In the genomic region with DNA sequence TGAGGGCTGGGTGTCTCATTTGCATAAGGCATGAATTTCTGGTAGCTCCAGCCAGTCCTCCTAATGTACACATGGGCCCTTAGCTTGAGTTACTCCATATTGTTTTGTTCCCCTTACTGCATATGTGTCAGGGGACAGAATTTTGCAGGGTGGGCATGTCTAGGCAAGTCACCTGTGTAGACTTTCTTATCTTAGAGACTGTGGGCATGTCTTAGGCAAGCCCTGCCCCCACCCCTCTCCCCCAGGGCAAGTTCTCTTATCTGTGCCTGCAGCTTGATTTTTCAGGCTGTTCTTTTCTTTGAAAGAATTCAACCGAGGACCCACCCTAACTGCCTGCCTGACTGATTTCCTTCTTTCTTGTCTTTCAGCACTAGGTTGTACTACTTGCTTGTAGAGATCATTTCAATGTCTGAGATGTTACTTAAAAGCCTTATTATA, we compare ENCODE assay signal across 1 cellular context.
TF ChIP-seq lines count a peak whose summit lies in the region.

No MANE protein-coding gene starts in this region.

TF ChIP-seq in K562, 482 proteins besides CTCF, POLR2A, EP300 and RAD21 (continued from another document):
- TF ChIP-seq, protein P1, sequence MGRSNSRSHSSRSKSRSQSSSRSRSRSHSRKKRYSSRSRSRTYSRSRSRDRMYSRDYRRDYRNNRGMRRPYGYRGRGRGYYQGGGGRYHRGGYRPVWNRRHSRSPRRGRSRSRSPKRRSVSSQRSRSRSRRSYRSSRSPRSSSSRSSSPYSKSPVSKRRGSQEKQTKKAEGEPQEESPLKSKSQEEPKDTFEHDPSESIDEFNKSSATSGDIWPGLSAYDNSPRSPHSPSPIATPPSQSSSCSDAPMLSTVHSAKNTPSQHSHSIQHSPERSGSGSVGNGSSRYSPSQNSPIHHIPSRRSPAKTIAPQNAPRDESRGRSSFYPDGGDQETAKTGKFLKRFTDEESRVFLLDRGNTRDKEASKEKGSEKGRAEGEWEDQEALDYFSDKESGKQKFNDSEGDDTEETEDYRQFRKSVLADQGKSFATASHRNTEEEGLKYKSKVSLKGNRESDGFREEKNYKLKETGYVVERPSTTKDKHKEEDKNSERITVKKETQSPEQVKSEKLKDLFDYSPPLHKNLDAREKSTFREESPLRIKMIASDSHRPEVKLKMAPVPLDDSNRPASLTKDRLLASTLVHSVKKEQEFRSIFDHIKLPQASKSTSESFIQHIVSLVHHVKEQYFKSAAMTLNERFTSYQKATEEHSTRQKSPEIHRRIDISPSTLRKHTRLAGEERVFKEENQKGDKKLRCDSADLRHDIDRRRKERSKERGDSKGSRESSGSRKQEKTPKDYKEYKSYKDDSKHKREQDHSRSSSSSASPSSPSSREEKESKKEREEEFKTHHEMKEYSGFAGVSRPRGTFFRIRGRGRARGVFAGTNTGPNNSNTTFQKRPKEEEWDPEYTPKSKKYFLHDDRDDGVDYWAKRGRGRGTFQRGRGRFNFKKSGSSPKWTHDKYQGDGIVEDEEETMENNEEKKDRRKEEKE (IDR thresholded peaks at IDR 0.05; ENCODE audit: borderline replicate concordance in 1 of 2, control insufficient read depth in 1 of 2, low read depth in 2 of 2, low read length in 1 of 2): no peak
- TF ChIP-seq ZFP36 (IDR thresholded peaks at IDR 0.05; ENCODE audit: low read depth, low read length, partially characterized antibody): peak; percentile 99
- TF ChIP-seq, protein P2, sequence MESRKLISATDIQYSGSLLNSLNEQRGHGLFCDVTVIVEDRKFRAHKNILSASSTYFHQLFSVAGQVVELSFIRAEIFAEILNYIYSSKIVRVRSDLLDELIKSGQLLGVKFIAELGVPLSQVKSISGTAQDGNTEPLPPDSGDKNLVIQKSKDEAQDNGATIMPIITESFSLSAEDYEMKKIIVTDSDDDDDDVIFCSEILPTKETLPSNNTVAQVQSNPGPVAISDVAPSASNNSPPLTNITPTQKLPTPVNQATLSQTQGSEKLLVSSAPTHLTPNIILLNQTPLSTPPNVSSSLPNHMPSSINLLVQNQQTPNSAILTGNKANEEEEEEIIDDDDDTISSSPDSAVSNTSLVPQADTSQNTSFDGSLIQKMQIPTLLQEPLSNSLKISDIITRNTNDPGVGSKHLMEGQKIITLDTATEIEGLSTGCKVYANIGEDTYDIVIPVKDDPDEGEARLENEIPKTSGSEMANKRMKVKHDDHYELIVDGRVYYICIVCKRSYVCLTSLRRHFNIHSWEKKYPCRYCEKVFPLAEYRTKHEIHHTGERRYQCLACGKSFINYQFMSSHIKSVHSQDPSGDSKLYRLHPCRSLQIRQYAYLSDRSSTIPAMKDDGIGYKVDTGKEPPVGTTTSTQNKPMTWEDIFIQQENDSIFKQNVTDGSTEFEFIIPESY (CRISPR knock-in tag; IDR thresholded peaks at IDR 0.05): 0 out of 2 replicates have a peak, but pooled peaks have one; percentile 20
- TF ChIP-seq, protein P3, sequence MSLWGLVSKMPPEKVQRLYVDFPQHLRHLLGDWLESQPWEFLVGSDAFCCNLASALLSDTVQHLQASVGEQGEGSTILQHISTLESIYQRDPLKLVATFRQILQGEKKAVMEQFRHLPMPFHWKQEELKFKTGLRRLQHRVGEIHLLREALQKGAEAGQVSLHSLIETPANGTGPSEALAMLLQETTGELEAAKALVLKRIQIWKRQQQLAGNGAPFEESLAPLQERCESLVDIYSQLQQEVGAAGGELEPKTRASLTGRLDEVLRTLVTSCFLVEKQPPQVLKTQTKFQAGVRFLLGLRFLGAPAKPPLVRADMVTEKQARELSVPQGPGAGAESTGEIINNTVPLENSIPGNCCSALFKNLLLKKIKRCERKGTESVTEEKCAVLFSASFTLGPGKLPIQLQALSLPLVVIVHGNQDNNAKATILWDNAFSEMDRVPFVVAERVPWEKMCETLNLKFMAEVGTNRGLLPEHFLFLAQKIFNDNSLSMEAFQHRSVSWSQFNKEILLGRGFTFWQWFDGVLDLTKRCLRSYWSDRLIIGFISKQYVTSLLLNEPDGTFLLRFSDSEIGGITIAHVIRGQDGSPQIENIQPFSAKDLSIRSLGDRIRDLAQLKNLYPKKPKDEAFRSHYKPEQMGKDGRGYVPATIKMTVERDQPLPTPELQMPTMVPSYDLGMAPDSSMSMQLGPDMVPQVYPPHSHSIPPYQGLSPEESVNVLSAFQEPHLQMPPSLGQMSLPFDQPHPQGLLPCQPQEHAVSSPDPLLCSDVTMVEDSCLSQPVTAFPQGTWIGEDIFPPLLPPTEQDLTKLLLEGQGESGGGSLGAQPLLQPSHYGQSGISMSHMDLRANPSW (CRISPR knock-in tag; IDR thresholded peaks at IDR 0.05): no peak
- TF ChIP-seq MEIS2 (IDR thresholded peaks at IDR 0.05; ENCODE audit: partially characterized antibody): peak; percentile 55
- TF ChIP-seq MTA3 (IDR thresholded peaks at IDR 0.05; ENCODE audit: borderline replicate concordance): peak; percentile 44; the same call in 1 of the 2 replicates
- 0 out of 2 replicates have a peak, but pooled peaks have one; percentile 43 for TF ChIP-seq SMARCE1 (IDR thresholded peaks at IDR 0.05)
- TF ChIP-seq ZNF592 (IDR thresholded peaks at IDR 0.05): peak; percentile 96
- no peak for TF ChIP-seq ZNF717 (CRISPR knock-in tag; IDR thresholded peaks at IDR 0.05)
- TF ChIP-seq OTX1 (CRISPR knock-in tag; IDR thresholded peaks at IDR 0.05): no peak
- TF ChIP-seq, protein P4, sequence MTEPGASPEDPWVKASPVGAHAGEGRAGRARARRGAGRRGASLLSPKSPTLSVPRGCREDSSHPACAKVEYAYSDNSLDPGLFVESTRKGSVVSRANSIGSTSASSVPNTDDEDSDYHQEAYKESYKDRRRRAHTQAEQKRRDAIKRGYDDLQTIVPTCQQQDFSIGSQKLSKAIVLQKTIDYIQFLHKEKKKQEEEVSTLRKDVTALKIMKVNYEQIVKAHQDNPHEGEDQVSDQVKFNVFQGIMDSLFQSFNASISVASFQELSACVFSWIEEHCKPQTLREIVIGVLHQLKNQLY (CRISPR knock-in tag; conservative IDR thresholded peaks at IDR 0.05): no peak
- no peak for TF ChIP-seq EGR1 (conservative IDR thresholded peaks at IDR 0.05)
- TF ChIP-seq, protein P5, sequence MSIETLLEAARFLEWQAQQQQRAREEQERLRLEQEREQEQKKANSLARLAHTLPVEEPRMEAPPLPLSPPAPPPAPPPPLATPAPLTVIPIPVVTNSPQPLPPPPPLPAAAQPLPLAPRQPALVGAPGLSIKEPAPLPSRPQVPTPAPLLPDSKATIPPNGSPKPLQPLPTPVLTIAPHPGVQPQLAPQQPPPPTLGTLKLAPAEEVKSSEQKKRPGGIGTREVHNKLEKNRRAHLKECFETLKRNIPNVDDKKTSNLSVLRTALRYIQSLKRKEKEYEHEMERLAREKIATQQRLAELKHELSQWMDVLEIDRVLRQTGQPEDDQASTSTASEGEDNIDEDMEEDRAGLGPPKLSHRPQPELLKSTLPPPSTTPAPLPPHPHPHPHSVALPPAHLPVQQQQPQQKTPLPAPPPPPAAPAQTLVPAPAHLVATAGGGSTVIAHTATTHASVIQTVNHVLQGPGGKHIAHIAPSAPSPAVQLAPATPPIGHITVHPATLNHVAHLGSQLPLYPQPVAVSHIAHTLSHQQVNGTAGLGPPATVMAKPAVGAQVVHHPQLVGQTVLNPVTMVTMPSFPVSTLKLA (conservative IDR thresholded peaks at IDR 0.05): 0 out of 4 replicates have a peak, but pooled peaks of 1 of the 2 experiments have one; percentile 29
- peak; percentile 85 for TF ChIP-seq HLTF (IDR thresholded peaks at IDR 0.05)
- peak; percentile 59; the same call in 1 of the 2 replicates for TF ChIP-seq SMARCA4 (IDR thresholded peaks at IDR 0.05)
- peak; percentile 25 to 73; a peak in 3 of 4 replicates for TF ChIP-seq ARNT (IDR thresholded peaks at IDR 0.05)
- peak; percentile 90 for TF ChIP-seq TCF3 (CRISPR knock-in tag; IDR thresholded peaks at IDR 0.05)
- TF ChIP-seq CBX3 (IDR thresholded peaks at IDR 0.05; ENCODE audit: borderline replicate concordance in 1 of 2, low read length in 2 of 2): peak in 1 of 2 experiments; percentile 99; a peak in 2 of 3 replicates
- TF ChIP-seq ZNF583 (CRISPR knock-in tag; IDR thresholded peaks at IDR 0.05): peak; percentile 21; the same call in 1 of the 2 replicates
- TF ChIP-seq HDAC2 (IDR thresholded peaks at IDR 0.05): 0 out of 2 replicates have a peak, but pooled peaks have one; percentile 14
- TF ChIP-seq PYGO2 (tag; IDR thresholded peaks at IDR 0.05): no peak
- peak; percentile 64; the same call in 1 of the 2 replicates for TF ChIP-seq CC2D1A (IDR thresholded peaks at IDR 0.05)
- TF ChIP-seq JUN (IDR thresholded peaks at IDR 0.05; ENCODE audit: borderline replicate concordance, low read depth, low read length): peak; percentile 69; the same call in 1 of the 2 replicates
- TF ChIP-seq JUN (CRISPR knock-in tag; IDR thresholded peaks at IDR 0.05; ENCODE audit: borderline replicate concordance): no peak
- TF ChIP-seq, protein P6, sequence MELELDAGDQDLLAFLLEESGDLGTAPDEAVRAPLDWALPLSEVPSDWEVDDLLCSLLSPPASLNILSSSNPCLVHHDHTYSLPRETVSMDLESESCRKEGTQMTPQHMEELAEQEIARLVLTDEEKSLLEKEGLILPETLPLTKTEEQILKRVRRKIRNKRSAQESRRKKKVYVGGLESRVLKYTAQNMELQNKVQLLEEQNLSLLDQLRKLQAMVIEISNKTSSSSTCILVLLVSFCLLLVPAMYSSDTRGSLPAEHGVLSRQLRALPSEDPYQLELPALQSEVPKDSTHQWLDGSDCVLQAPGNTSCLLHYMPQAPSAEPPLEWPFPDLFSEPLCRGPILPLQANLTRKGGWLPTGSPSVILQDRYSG (tag; conservative IDR thresholded peaks at IDR 0.05; ENCODE audit: low read depth): peak; percentile 73; the same call in 1 of the 2 replicates
- peak; percentile 90 for TF ChIP-seq ZNF699 (CRISPR knock-in tag; IDR thresholded peaks at IDR 0.05; ENCODE audit: insufficient replicate concordance)
- TF ChIP-seq NCOR1 (IDR thresholded peaks at IDR 0.05): peak; percentile 78
- TF ChIP-seq ZNF311 (CRISPR knock-in tag; IDR thresholded peaks at IDR 0.05): peak; percentile 67; the same call in 1 of the 2 replicates
- TF ChIP-seq, protein P7, sequence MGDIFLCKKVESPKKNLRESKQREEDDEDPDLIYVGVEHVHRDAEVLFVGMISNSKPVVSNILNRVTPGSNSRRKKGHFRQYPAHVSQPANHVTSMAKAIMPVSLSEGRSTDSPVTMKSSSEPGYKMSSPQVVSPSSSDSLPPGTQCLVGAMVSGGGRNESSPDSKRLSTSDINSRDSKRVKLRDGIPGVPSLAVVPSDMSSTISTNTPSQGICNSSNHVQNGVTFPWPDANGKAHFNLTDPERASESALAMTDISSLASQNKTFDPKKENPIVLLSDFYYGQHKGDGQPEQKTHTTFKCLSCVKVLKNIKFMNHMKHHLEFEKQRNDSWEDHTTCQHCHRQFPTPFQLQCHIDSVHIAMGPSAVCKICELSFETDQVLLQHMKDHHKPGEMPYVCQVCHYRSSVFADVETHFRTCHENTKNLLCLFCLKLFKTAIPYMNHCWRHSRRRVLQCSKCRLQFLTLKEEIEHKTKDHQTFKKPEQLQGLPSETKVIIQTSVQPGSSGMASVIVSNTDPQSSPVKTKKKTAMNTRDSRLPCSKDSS (IDR thresholded peaks at IDR 0.05; ENCODE audit: low read depth, partially characterized antibody): peak; percentile 96
- peak; percentile 92 for TF ChIP-seq CBFA2T3 (IDR thresholded peaks at IDR 0.05)
- peak; percentile 99 for TF ChIP-seq TRIM28 (IDR thresholded peaks at IDR 0.05)
- TF ChIP-seq KLF16 (IDR thresholded peaks at IDR 0.05): peak; percentile 6; the same call in 1 of the 2 replicates
- TF ChIP-seq EP400 (IDR thresholded peaks at IDR 0.05): peak; percentile 25; the same call in 1 of the 2 replicates
- TF ChIP-seq, protein P8, sequence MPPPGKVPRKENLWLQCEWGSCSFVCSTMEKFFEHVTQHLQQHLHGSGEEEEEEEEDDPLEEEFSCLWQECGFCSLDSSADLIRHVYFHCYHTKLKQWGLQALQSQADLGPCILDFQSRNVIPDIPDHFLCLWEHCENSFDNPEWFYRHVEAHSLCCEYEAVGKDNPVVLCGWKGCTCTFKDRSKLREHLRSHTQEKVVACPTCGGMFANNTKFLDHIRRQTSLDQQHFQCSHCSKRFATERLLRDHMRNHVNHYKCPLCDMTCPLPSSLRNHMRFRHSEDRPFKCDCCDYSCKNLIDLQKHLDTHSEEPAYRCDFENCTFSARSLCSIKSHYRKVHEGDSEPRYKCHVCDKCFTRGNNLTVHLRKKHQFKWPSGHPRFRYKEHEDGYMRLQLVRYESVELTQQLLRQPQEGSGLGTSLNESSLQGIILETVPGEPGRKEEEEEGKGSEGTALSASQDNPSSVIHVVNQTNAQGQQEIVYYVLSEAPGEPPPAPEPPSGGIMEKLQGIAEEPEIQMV (tag; conservative IDR thresholded peaks at IDR 0.05; ENCODE audit: low read depth): peak; percentile 77
- 0 out of 2 replicates have a peak, but pooled peaks have one; percentile 24 for TF ChIP-seq MYNN (IDR thresholded peaks at IDR 0.05)
- TF ChIP-seq MYNN (CRISPR knock-in tag; IDR thresholded peaks at IDR 0.05): no peak
- TF ChIP-seq, protein P9, sequence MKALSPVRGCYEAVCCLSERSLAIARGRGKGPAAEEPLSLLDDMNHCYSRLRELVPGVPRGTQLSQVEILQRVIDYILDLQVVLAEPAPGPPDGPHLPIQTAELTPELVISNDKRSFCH (CRISPR knock-in tag; IDR thresholded peaks at IDR 0.05): no peak
- TF ChIP-seq, protein P9 (tag; IDR thresholded peaks at IDR 0.05): peak; percentile 95
